ENCODE assay signal across 19 cellular contexts in genomic region chrX:19680580-19680979, GRCh38.
DNase-seq lines count a peak whose midpoint lies in the region; ATAC-seq lines count a peak whose summit lies in the region.
"Had no signal": no experiment of that assay in that cellular context is flagged by ENCODE, and none has a peak within 500 bp of the region (broad histone marks: within the 10 kb centered on the region; RNA-seq: fewer than 3 reads in every experiment).

No MANE protein-coding gene starts in this region.

- H3K9me3 Mint-ChIP-seq in T-helper 1 cell treated with Interleukin-12 subunit alpha and Interleukin-12 subunit beta and Interleukin-4 antibody, amounts not matched to agents 30 μg/mL and 1 μg/mL, for 36 hours = no peaks in the 10 kb centered on the region
- H3K9me3 Mint-ChIP-seq in CD4-positive, CD25-positive, alpha-beta regulatory T cell = peaks cover 0 to 1% (median 0%) of the 10 kb centered on the region in 7 donors
- H3K9me3 Mint-ChIP-seq in immature natural killer cell = no peaks in the 10 kb centered on the region

- no peak for ATAC-seq in CD4-positive, CD25-positive, alpha-beta regulatory T cell (ENCODE audit: low read depth in 2 of 2)
- ATAC-seq in T-helper 17 cell = no peak
- ATAC-seq: HCT116, K562 had no signal

- no peaks in the 10 kb centered on the region for H3K27me3 ChIP-seq in CD4-positive, CD25-positive, alpha-beta regulatory T cell (ENCODE audit: control insufficient read depth, insufficient read depth, low read length)
- H3K27me3 ChIP-seq: BLaER1 treated with 17β-estradiol and CSF1 and Interleukin-3, amounts not matched to agents 10 nM and 100 nM had no signal

- DNase-seq in T-helper 1 cell (no peak), T-helper 17 cell (no peak), immature natural killer cell (no peak), NCI-H345 treated with DMSO at 0.1 percent for 48 hours (lab: John Stamatoyannopoulos, UW; ENCODE audit: unreplicated experiment) (no peak), hepatic stellate cell (ENCODE audit: low spot score) (no peak), pons (ENCODE audit: low spot score) (no peak)
- DNase-seq in CD4-positive, CD25-positive, alpha-beta regulatory T cell = no peak
- DNase-seq: DMS79 treated with DMSO at 0.1 percent for 48 hours, GDM1, NCI-H1436, NCI-H2081 treated with DMSO at 0.1 percent for 48 hours, NCI-H2227 treated with DMSO at 0.1 percent for 48 hours, NCI-H526 treated with DMSO at 0.1 percent for 48 hours had no signal

- no peak overlapping the region for H3K4me3 ChIP-seq in CD4-positive, CD25-positive, alpha-beta regulatory T cell (ENCODE audit: low read depth, low read length)
- H3K4me3 ChIP-seq: BLaER1 treated with 17β-estradiol and CSF1 and Interleukin-3, amounts not matched to agents 10 nM and 100 nM; K562 had no signal

- no peak overlapping the region for H3K4me3 Mint-ChIP-seq in T-helper 1 cell treated with Interleukin-12 subunit alpha and Interleukin-12 subunit beta and Interleukin-4 antibody, amounts not matched to agents 30 μg/mL and 1 μg/mL, for 36 hours
- no peak overlapping the region for H3K4me3 Mint-ChIP-seq in CD4-positive, CD25-positive, alpha-beta regulatory T cell
- H3K4me3 Mint-ChIP-seq in T-helper 17 cell = peak overlapping the region; percentile 49
- no peak overlapping the region for H3K4me3 Mint-ChIP-seq in immature natural killer cell

- H3K4me1 Mint-ChIP-seq in T-helper 1 cell treated with Interleukin-12 subunit alpha and Interleukin-12 subunit beta and Interleukin-4 antibody, amounts not matched to agents 30 μg/mL and 1 μg/mL, for 36 hours (ENCODE audit: low read depth) = peaks cover 60% of the 10 kb centered on the region
- H3K4me1 Mint-ChIP-seq in CD4-positive, CD25-positive, alpha-beta regulatory T cell = peaks cover 21 to 78% (median 63%) of the 10 kb centered on the region in 4 donors
- H3K4me1 Mint-ChIP-seq in T-helper 17 cell (peaks cover 58% of the 10 kb centered on the region), immature natural killer cell (peaks cover 71 to 80% of the 10 kb centered on the region in 2 donors)

- peak overlapping the region; percentile 1 for H3K27ac ChIP-seq in CD4-positive, CD25-positive, alpha-beta regulatory T cell (ENCODE audit: insufficient read depth, low read length, poor library complexity, severe bottlenecking)
- H3K27ac ChIP-seq: 22Rv1; BLaER1 treated with 17β-estradiol and CSF1 and Interleukin-3, amounts not matched to agents 10 nM and 100 nM; RWPE1 had no signal

- H3K9me3 ChIP-seq in CD4-positive, CD25-positive, alpha-beta regulatory T cell (ENCODE audit: control insufficient read depth in 2 of 2, low read length in 2 of 2) = no peaks in the 10 kb centered on the region
- H3K9me3 ChIP-seq in T-helper 17 cell (ENCODE audit: control insufficient read depth, low read length, poor library complexity, severe bottlenecking) = no peaks in the 10 kb centered on the region
- H3K9me3 ChIP-seq: BLaER1 treated with 17β-estradiol and CSF1 and Interleukin-3, amounts not matched to agents 10 nM and 100 nM had no signal

- peaks cover 34% of the 10 kb centered on the region for H3K36me3 Mint-ChIP-seq in T-helper 1 cell treated with Interleukin-12 subunit alpha and Interleukin-12 subunit beta and Interleukin-4 antibody, amounts not matched to agents 30 μg/mL and 1 μg/mL, for 36 hours (ENCODE audit: low read depth)
- H3K36me3 Mint-ChIP-seq in CD4-positive, CD25-positive, alpha-beta regulatory T cell = peaks cover 22% of the 10 kb centered on the region
- H3K36me3 Mint-ChIP-seq in T-helper 17 cell (ENCODE audit: low read depth) = peaks cover 11% of the 10 kb centered on the region
- H3K36me3 Mint-ChIP-seq in immature natural killer cell = peaks cover 0 to 15% (median 8%) of the 10 kb centered on the region in 3 donors

- H3K27ac Mint-ChIP-seq in T-helper 1 cell treated with Interleukin-12 subunit alpha and Interleukin-12 subunit beta and Interleukin-4 antibody, amounts not matched to agents 30 μg/mL and 1 μg/mL, for 36 hours = peak overlapping the region; percentile 50
- peak overlapping the region in 2 of 3 donors; percentile 42 to 80 for H3K27ac Mint-ChIP-seq in CD4-positive, CD25-positive, alpha-beta regulatory T cell
- H3K27ac Mint-ChIP-seq in T-helper 17 cell (peak overlapping the region; percentile 99), immature natural killer cell (peak overlapping the region; percentile 27 to 83 (median 60))

- peaks cover 15% of the 10 kb centered on the region for H3K36me3 ChIP-seq in CD4-positive, CD25-positive, alpha-beta regulatory T cell (ENCODE audit: control insufficient read depth, insufficient read depth, low read length)

- no peaks in the 10 kb centered on the region for H3K27me3 Mint-ChIP-seq in T-helper 1 cell treated with Interleukin-12 subunit alpha and Interleukin-12 subunit beta and Interleukin-4 antibody, amounts not matched to agents 30 μg/mL and 1 μg/mL, for 36 hours (ENCODE audit: low read depth)
- H3K27me3 Mint-ChIP-seq in CD4-positive, CD25-positive, alpha-beta regulatory T cell = no peaks in the 10 kb centered on the region
- H3K27me3 Mint-ChIP-seq in T-helper 17 cell = no peaks in the 10 kb centered on the region
- peaks cover 11 to 20% (median 19%) of the 10 kb centered on the region in 3 donors for H3K27me3 Mint-ChIP-seq in immature natural killer cell (ENCODE audit: low read depth in 3 of 3)

- H3K4me1 ChIP-seq in CD4-positive, CD25-positive, alpha-beta regulatory T cell (ENCODE audit: control insufficient read depth, insufficient read depth, low read length, poor library complexity, severe bottlenecking) = peaks cover 45% of the 10 kb centered on the region
